In the genomic region with DNA sequence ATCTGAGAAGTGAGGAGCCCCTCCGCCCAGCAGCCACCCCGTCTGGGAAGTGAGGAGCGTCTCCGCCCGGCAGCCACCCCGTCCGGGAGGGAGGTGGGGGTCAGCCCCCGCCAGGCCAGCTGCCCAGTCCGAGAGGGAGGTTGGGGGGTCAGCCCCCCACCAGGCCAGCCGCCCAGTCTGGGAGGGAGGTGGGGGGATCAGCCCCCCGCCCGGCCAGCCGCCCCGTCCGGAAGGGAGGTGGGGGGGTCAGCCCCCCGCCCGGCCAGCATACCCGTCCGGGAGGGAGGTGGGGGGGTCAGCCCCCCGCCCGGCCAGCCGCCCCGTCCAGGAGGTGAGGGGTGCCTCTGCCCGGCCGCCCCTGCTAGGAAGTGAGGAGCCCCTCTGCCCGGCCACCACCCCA, we compare ENCODE assay signal across 3 cellular contexts. TPM values are rescaled to one million over a fixed set of nuclear protein-coding genes. Genes with fewer than 3 reads are reported as not detected.
DNase-seq lines count a peak whose midpoint lies in the region; FAIRE-seq and TF ChIP-seq lines count a peak whose summit lies in the region.
"Not testable (repeated sequence)": the region's sequence is repeated elsewhere in the genome, so short reads cannot be mapped to it uniquely, and the experiment has no call there.

No MANE protein-coding gene starts in this region.

- H3K9me3 Mint-ChIP-seq in glutamatergic neuron (ENCODE audit: unreplicated experiment), result not testable (repeated sequence)

- not testable (repeated sequence) for H3K4me1 ChIP-seq in kidney (ENCODE audit: control insufficient read depth in 1 of 2, insufficient read depth in 1 of 2, low read depth in 1 of 2, low read length in 2 of 2)

- not testable (repeated sequence) for H3K4me3 ChIP-seq in kidney (ENCODE audit: low read length in 2 of 2)

- not testable (repeated sequence) for FAIRE-seq in kidney (lab: Jason Lieb, UNC)

- H3K9ac ChIP-seq in kidney (ENCODE audit: low read length in 2 of 2), result not testable (repeated sequence)

- peak overlapping the region; percentile 43 for H3K27ac Mint-ChIP-seq in glutamatergic neuron (ENCODE audit: unreplicated experiment)

- peaks cover 15% of the 10 kb centered on the region for H3K4me1 Mint-ChIP-seq in glutamatergic neuron (ENCODE audit: low read depth, unreplicated experiment)

- not testable (repeated sequence) for H3K27me3 Mint-ChIP-seq in glutamatergic neuron (ENCODE audit: unreplicated experiment)

- H3K36me3 ChIP-seq in kidney (ENCODE audit: control insufficient read depth in 1 of 2, insufficient read depth in 2 of 2, low read length in 2 of 2), result peaks cover 2 to 22% of the 10 kb centered on the region in 2 donors

- not testable (repeated sequence) for H3K4me3 Mint-ChIP-seq in glutamatergic neuron (ENCODE audit: unreplicated experiment)

- H3K9me3 ChIP-seq in kidney (ENCODE audit: control insufficient read depth in 1 of 2, low read length in 2 of 2), result not testable (repeated sequence)

- H3K36me3 Mint-ChIP-seq in glutamatergic neuron (ENCODE audit: unreplicated experiment), result not testable (repeated sequence)

- intact Hi-C loops in kidney (cut with DNase I), result not testable (repeated sequence)

- not testable (repeated sequence) for TF ChIP-seq CTCF in glutamatergic neuron (IDR thresholded peaks at IDR 0.05; ENCODE audit: partially characterized antibody, unreplicated experiment); kidney (IDR thresholded peaks at IDR 0.05; ENCODE audit: borderline replicate concordance, extremely low read depth, insufficient read depth)

- H3K27ac ChIP-seq in kidney (ENCODE audit: low read depth in 2 of 2, low read length in 2 of 2), result not testable (repeated sequence)

- DNase-seq in activated gamma-delta T cell (lab: John Stamatoyannopoulos, UW) (peak; percentile 11), glutamatergic neuron (peak; percentile 21), kidney (peak; percentile 25)

RNA-seq across cellular contexts. Expression of a gene that starts 42.1 kb away (rescaled TPM):
- total RNA-seq in glutamatergic neuron (ENCODE audit: unreplicated experiment) (23.2 TPM), kidney (15.3 TPM)
- 5.6 TPM for polyA plus RNA-seq in kidney (ENCODE audit: insufficient read depth, low read depth, low replicate concordance)

RNA-seq across cellular contexts. Expression of a gene that starts 50.1 kb away (rescaled TPM):
- 58.1 TPM for total RNA-seq in glutamatergic neuron (ENCODE audit: unreplicated experiment)
- 70.2 TPM for total RNA-seq in kidney
- 16.6 TPM for polyA plus RNA-seq in kidney (ENCODE audit: insufficient read depth, low read depth, low replicate concordance)
